ENCODE assay signal across 1 cellular context in the genomic region with DNA sequence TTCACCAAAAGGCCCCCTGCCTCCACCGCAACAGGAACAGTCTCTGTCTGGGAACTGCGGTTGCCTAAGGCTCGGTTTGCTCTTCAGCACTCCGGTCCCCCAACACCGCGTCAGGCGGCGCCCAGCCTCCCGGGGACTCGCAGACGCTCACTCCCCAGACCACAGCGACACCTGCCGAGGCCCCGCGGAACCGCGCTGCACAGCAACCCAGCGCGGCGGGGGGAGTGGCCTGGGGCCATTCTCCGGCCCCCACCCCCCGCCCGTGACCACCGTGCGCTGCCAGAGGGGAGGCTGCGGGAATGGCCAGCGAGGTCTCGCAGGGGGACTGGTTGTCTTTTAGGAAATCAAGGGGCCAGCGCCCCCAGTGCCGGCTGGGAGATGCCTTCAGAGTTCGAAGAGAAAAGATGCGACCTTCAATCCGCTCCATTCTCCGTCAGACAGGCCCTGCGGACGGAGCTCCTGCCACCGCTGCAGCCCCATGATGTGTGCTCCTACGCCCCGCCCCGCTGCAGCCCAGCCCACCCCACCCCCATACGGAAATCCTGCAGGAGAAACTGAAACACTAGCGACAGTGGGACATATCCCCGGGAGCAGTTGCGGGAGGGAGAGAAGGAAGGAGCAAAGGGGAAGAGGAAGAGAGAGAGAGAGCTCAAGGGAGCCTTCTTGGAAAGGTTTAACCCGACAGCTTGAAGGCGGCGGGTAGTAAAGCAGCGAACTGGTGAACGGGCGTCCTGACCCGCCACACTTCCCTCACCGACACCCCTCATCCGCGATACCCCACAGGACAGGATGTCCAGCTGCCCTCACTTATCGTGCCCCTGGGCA.
A peak's percentile ranks its signal among the peaks of the same experiment; 100 is the strongest.
TF ChIP-seq lines count a peak whose summit lies in the region.

No MANE protein-coding gene starts in this region.

TF ChIP-seq in HEK293, 187 proteins besides CTCF, POLR2A, EP300 and RAD21 (continued from another document and continues in another):
- TF ChIP-seq, protein P1, sequence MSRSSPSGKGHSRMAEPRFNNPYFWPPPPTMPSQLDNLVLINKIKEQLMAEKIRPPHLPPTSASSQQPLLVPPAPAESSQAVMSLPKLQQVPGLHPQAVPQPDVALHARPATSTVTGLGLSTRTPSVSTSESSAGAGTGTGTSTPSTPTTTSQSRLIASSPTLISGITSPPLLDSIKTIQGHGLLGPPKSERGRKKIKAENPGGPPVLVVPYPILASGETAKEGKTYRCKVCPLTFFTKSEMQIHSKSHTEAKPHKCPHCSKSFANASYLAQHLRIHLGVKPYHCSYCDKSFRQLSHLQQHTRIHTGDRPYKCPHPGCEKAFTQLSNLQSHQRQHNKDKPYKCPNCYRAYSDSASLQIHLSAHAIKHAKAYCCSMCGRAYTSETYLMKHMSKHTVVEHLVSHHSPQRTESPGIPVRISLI (tag by site-specific recombination; IDR thresholded peaks at IDR 0.05), result no peak
- no peak for TF ChIP-seq ZNF239 (tag by site-specific recombination; IDR thresholded peaks at IDR 0.05)
- 0 out of 2 replicates have a peak, but pooled peaks have one; percentile 53 for TF ChIP-seq ZNF24 (tag by site-specific recombination; IDR thresholded peaks at IDR 0.05)
- TF ChIP-seq, protein P2, sequence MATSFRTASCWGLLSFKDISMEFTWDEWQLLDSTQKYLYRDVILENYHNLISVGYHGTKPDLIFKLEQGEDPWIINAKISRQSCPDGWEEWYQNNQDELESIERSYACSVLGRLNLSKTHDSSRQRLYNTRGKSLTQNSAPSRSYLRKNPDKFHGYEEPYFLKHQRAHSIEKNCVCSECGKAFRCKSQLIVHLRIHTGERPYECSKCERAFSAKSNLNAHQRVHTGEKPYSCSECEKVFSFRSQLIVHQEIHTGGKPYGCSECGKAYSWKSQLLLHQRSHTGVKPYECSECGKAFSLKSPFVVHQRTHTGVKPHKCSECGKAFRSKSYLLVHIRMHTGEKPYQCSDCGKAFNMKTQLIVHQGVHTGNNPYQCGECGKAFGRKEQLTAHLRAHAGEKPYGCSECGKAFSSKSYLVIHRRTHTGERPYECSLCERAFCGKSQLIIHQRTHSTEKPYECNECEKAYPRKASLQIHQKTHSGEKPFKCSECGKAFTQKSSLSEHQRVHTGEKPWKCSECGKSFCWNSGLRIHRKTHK (tag by site-specific recombination; IDR thresholded peaks at IDR 0.05), result no peak
- no peak for TF ChIP-seq ZNF140 (tag by site-specific recombination; IDR thresholded peaks at IDR 0.05)
- TF ChIP-seq ZBTB20 (tag by site-specific recombination; IDR thresholded peaks at IDR 0.05), result peak; percentile 35; the same call in 1 of the 2 replicates
- TF ChIP-seq ZNF138 (tag by site-specific recombination; IDR thresholded peaks at IDR 0.05; ENCODE audit: borderline replicate concordance), result no peak
- TF ChIP-seq ZNF19 (tag by site-specific recombination; IDR thresholded peaks at IDR 0.05; ENCODE audit: low read depth), result no peak
- TF ChIP-seq SP7 (tag by site-specific recombination; IDR thresholded peaks at IDR 0.05), result peak; percentile 53; the same call in 1 of the 2 replicates
- TF ChIP-seq ZNF292 (tag by site-specific recombination; IDR thresholded peaks at IDR 0.05; ENCODE audit: borderline replicate concordance, low read depth), result no peak
- no peak for TF ChIP-seq IKZF3 (tag by site-specific recombination; IDR thresholded peaks at IDR 0.05)
- TF ChIP-seq, protein P3, sequence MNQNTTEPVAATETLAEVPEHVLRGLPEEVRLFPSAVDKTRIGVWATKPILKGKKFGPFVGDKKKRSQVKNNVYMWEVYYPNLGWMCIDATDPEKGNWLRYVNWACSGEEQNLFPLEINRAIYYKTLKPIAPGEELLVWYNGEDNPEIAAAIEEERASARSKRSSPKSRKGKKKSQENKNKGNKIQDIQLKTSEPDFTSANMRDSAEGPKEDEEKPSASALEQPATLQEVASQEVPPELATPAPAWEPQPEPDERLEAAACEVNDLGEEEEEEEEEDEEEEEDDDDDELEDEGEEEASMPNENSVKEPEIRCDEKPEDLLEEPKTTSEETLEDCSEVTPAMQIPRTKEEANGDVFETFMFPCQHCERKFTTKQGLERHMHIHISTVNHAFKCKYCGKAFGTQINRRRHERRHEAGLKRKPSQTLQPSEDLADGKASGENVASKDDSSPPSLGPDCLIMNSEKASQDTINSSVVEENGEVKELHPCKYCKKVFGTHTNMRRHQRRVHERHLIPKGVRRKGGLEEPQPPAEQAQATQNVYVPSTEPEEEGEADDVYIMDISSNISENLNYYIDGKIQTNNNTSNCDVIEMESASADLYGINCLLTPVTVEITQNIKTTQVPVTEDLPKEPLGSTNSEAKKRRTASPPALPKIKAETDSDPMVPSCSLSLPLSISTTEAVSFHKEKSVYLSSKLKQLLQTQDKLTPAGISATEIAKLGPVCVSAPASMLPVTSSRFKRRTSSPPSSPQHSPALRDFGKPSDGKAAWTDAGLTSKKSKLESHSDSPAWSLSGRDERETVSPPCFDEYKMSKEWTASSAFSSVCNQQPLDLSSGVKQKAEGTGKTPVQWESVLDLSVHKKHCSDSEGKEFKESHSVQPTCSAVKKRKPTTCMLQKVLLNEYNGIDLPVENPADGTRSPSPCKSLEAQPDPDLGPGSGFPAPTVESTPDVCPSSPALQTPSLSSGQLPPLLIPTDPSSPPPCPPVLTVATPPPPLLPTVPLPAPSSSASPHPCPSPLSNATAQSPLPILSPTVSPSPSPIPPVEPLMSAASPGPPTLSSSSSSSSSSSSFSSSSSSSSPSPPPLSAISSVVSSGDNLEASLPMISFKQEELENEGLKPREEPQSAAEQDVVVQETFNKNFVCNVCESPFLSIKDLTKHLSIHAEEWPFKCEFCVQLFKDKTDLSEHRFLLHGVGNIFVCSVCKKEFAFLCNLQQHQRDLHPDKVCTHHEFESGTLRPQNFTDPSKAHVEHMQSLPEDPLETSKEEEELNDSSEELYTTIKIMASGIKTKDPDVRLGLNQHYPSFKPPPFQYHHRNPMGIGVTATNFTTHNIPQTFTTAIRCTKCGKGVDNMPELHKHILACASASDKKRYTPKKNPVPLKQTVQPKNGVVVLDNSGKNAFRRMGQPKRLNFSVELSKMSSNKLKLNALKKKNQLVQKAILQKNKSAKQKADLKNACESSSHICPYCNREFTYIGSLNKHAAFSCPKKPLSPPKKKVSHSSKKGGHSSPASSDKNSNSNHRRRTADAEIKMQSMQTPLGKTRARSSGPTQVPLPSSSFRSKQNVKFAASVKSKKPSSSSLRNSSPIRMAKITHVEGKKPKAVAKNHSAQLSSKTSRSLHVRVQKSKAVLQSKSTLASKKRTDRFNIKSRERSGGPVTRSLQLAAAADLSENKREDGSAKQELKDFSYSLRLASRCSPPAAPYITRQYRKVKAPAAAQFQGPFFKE (tag by site-specific recombination; IDR thresholded peaks at IDR 0.05; ENCODE audit: borderline replicate concordance), result no peak
- TF ChIP-seq, protein P4, sequence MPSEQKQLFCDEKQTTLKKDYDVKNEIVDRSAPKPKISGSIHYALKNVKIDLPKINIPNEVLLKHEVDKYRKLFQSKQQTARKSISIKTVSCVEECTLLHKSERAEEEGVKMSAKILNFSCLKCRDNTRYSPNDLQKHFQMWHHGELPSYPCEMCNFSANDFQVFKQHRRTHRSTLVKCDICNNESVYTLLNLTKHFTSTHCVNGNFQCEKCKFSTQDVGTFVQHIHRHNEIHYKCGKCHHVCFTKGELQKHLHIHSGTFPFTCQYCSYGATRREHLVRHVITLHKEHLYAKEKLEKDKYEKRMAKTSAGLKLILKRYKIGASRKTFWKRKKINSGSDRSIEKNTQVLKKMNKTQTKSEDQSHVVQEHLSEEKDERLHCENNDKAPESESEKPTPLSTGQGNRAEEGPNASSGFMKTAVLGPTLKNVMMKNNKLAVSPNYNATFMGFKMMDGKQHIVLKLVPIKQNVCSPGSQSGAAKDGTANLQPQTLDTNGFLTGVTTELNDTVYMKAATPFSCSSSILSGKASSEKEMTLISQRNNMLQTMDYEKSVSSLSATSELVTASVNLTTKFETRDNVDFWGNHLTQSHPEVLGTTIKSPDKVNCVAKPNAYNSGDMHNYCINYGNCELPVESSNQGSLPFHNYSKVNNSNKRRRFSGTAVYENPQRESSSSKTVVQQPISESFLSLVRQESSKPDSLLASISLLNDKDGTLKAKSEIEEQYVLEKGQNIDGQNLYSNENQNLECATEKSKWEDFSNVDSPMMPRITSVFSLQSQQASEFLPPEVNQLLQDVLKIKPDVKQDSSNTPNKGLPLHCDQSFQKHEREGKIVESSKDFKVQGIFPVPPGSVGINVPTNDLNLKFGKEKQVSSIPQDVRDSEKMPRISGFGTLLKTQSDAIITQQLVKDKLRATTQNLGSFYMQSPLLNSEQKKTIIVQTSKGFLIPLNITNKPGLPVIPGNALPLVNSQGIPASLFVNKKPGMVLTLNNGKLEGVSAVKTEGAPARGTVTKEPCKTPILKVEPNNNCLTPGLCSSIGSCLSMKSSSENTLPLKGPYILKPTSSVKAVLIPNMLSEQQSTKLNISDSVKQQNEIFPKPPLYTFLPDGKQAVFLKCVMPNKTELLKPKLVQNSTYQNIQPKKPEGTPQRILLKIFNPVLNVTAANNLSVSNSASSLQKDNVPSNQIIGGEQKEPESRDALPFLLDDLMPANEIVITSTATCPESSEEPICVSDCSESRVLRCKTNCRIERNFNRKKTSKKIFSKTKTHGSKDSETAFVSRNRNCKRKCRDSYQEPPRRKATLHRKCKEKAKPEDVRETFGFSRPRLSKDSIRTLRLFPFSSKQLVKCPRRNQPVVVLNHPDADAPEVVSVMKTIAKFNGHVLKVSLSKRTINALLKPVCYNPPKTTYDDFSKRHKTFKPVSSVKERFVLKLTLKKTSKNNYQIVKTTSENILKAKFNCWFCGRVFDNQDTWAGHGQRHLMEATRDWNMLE (tag by site-specific recombination; conservative IDR thresholded peaks at IDR 0.05; ENCODE audit: low read depth), result no peak
- TF ChIP-seq, protein P5, sequence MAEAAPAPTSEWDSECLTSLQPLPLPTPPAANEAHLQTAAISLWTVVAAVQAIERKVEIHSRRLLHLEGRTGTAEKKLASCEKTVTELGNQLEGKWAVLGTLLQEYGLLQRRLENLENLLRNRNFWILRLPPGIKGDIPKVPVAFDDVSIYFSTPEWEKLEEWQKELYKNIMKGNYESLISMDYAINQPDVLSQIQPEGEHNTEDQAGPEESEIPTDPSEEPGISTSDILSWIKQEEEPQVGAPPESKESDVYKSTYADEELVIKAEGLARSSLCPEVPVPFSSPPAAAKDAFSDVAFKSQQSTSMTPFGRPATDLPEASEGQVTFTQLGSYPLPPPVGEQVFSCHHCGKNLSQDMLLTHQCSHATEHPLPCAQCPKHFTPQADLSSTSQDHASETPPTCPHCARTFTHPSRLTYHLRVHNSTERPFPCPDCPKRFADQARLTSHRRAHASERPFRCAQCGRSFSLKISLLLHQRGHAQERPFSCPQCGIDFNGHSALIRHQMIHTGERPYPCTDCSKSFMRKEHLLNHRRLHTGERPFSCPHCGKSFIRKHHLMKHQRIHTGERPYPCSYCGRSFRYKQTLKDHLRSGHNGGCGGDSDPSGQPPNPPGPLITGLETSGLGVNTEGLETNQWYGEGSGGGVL (tag by site-specific recombination; IDR thresholded peaks at IDR 0.05), result no peak
- no peak for TF ChIP-seq ZNF701 (tag by site-specific recombination; IDR thresholded peaks at IDR 0.05)
- TF ChIP-seq ZNF274 (IDR thresholded peaks at IDR 0.05; ENCODE audit: low read length), result no peak
- no peak for TF ChIP-seq ZNF274 (tag by site-specific recombination; IDR thresholded peaks at IDR 0.05; ENCODE audit: borderline replicate concordance)
- no peak for TF ChIP-seq MYNN (tag by site-specific recombination; IDR thresholded peaks at IDR 0.05; ENCODE audit: borderline replicate concordance)
- TF ChIP-seq, protein P6, sequence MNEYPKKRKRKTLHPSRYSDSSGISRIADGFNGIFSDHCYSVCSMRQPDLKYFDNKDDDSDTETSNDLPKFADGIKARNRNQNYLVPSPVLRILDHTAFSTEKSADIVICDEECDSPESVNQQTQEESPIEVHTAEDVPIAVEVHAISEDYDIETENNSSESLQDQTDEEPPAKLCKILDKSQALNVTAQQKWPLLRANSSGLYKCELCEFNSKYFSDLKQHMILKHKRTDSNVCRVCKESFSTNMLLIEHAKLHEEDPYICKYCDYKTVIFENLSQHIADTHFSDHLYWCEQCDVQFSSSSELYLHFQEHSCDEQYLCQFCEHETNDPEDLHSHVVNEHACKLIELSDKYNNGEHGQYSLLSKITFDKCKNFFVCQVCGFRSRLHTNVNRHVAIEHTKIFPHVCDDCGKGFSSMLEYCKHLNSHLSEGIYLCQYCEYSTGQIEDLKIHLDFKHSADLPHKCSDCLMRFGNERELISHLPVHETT (tag by site-specific recombination; IDR thresholded peaks at IDR 0.05), result no peak
- peak; percentile 88 for TF ChIP-seq GLIS1 (tag by site-specific recombination; IDR thresholded peaks at IDR 0.05)
- TF ChIP-seq, protein P7, sequence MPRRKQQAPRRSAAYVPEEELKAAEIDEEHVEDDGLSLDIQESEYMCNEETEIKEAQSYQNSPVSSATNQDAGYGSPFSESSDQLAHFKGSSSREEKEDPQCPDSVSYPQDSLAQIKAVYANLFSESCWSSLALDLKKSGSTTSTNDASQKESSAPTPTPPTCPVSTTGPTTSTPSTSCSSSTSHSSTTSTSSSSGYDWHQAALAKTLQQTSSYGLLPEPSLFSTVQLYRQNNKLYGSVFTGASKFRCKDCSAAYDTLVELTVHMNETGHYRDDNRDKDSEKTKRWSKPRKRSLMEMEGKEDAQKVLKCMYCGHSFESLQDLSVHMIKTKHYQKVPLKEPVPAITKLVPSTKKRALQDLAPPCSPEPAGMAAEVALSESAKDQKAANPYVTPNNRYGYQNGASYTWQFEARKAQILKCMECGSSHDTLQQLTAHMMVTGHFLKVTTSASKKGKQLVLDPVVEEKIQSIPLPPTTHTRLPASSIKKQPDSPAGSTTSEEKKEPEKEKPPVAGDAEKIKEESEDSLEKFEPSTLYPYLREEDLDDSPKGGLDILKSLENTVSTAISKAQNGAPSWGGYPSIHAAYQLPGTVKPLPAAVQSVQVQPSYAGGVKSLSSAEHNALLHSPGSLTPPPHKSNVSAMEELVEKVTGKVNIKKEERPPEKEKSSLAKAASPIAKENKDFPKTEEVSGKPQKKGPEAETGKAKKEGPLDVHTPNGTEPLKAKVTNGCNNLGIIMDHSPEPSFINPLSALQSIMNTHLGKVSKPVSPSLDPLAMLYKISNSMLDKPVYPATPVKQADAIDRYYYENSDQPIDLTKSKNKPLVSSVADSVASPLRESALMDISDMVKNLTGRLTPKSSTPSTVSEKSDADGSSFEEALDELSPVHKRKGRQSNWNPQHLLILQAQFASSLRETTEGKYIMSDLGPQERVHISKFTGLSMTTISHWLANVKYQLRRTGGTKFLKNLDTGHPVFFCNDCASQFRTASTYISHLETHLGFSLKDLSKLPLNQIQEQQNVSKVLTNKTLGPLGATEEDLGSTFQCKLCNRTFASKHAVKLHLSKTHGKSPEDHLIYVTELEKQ (tag by site-specific recombination; IDR thresholded peaks at IDR 0.05; ENCODE audit: borderline replicate concordance), result 0 out of 2 replicates have a peak, but pooled peaks have one; percentile 5
- TF ChIP-seq, protein P8, sequence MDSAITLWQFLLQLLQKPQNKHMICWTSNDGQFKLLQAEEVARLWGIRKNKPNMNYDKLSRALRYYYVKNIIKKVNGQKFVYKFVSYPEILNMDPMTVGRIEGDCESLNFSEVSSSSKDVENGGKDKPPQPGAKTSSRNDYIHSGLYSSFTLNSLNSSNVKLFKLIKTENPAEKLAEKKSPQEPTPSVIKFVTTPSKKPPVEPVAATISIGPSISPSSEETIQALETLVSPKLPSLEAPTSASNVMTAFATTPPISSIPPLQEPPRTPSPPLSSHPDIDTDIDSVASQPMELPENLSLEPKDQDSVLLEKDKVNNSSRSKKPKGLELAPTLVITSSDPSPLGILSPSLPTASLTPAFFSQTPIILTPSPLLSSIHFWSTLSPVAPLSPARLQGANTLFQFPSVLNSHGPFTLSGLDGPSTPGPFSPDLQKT (IDR thresholded peaks at IDR 0.05; ENCODE audit: borderline replicate concordance, low read depth, low read length), result no peak
- TF ChIP-seq ZNF112 (tag by site-specific recombination; IDR thresholded peaks at IDR 0.05), result no peak
- TF ChIP-seq ZNF214 (tag by site-specific recombination; IDR thresholded peaks at IDR 0.05; ENCODE audit: borderline replicate concordance), result no peak
